Comparison of ENCODE assay signal across 34 cellular contexts in genomic region chr3:73259841-73260240, GRCh38.
"Had no signal": no experiment of that assay in that cellular context is flagged by ENCODE, and none has a peak within 500 bp of the region (broad histone marks: within the 10 kb centered on the region; RNA-seq: fewer than 3 reads in every experiment).

No MANE protein-coding gene starts in this region.

- H3K4me1 Mint-ChIP-seq: activated B cell treated with CpG ODN at 0.5 μM for 24 hours; activated naive CD8-positive, alpha-beta T cell treated with anti-CD3 and anti-CD28 coated beads for 36 hours; activated T-helper 17 cell treated with anti-CD3 and anti-CD28 coated beads, Interleukin-2, amount 50 U/mL, for 72 hours; T-cell; T-helper 17 cell had no signal

- H3K4me1 ChIP-seq: ascending aorta, Peyer's patch, SJSA1 had no signal

- H3K36me3 Mint-ChIP-seq: activated CD4-positive, alpha-beta memory T cell treated with anti-CD3 and anti-CD28 coated beads for 36 hours; activated naive CD8-positive, alpha-beta T cell treated with anti-CD3 and anti-CD28 coated beads for 36 hours; brain; T-cell had no signal

- H3K27me3 ChIP-seq: ascending aorta, MG63, Peyer's patch, SJSA1 had no signal

- ATAC-seq: activated T-cell treated with anti-CD3 and anti-CD28 coated beads, Interleukin-2, amount 50 U/mL, for 72 hours; activated T-helper 17 cell treated with anti-CD3 and anti-CD28 coated beads, Interleukin-2, amount 50 U/mL, for 72 hours; PC-3; SK-N-SH treated with all-trans-retinoic acid at 6 μM for 48 hours; T-cell; T-helper 17 cell had no signal

- H3K27ac ChIP-seq: ascending aorta, Peyer's patch, SJSA1, VCaP had no signal

- H3K36me3 ChIP-seq: ascending aorta, MG63, Peyer's patch, SJSA1 had no signal

- H3K4me3 ChIP-seq: ascending aorta, MG63, Peyer's patch, SJSA1 had no signal

- H3K9me3 Mint-ChIP-seq: activated B cell treated with CpG ODN at 0.5 μM for 24 hours; activated CD4-positive, alpha-beta memory T cell treated with anti-CD3 and anti-CD28 coated beads for 36 hours; activated naive CD8-positive, alpha-beta T cell treated with anti-CD3 and anti-CD28 coated beads for 36 hours; activated T-cell treated with anti-CD3 and anti-CD28 coated beads, Interleukin-2, amount 50 U/mL, for 72 hours had no signal

- H3K4me3 Mint-ChIP-seq: activated B cell treated with CpG ODN at 0.5 μM for 24 hours; activated CD4-positive, alpha-beta memory T cell treated with anti-CD3 and anti-CD28 coated beads for 36 hours; activated naive CD8-positive, alpha-beta T cell treated with anti-CD3 and anti-CD28 coated beads for 36 hours; activated T-cell treated with anti-CD3 and anti-CD28 coated beads, Interleukin-2, amount 50 U/mL, for 72 hours; activated T-helper 17 cell treated with anti-CD3 and anti-CD28 coated beads, Interleukin-2, amount 50 U/mL, for 72 hours; brain; T-cell; T-helper 17 cell had no signal

- H3K27ac Mint-ChIP-seq: activated B cell treated with CpG ODN at 0.5 μM for 24 hours; activated CD4-positive, alpha-beta memory T cell treated with anti-CD3 and anti-CD28 coated beads for 36 hours; activated naive CD8-positive, alpha-beta T cell treated with anti-CD3 and anti-CD28 coated beads for 36 hours; activated T-cell treated with anti-CD3 and anti-CD28 coated beads, Interleukin-2, amount 50 U/mL, for 72 hours; activated T-helper 17 cell treated with anti-CD3 and anti-CD28 coated beads, Interleukin-2, amount 50 U/mL, for 72 hours; brain; T-cell; T-helper 17 cell had no signal

- H3K9me3 ChIP-seq: ascending aorta, MG63, Peyer's patch, SJSA1 had no signal

- DNase-seq: activated B cell treated with CpG ODN at 0.5 μM for 24 hours; activated CD4-positive, alpha-beta memory T cell treated with anti-CD3 and anti-CD28 coated beads for 36 hours; activated CD4-positive, alpha-beta T cell treated with anti-CD3 and anti-CD28 coated beads for 4 hours; activated CD4-positive, alpha-beta T cell treated with anti-CD3 and anti-CD28 coated beads, Interleukin-2, amount 50 U/mL, for 1 hour; activated CD4-positive, CD25-positive, alpha-beta regulatory T cell treated with anti-CD3 and anti-CD28 coated beads, Interleukin-2, amount 50 U/mL, for 72 hours; activated CD8-positive, alpha-beta memory T cell treated with anti-CD3 and anti-CD28 coated beads, Interleukin-2, amount 50 U/mL, for 48 hours; activated effector memory CD4-positive, alpha-beta T cell treated with anti-CD3 and anti-CD28 coated beads, Interleukin-2, amount 50 U/mL, for 16 hours; activated naive CD4-positive, alpha-beta T cell; activated naive CD4-positive, alpha-beta T cell treated with anti-CD3 and anti-CD28 coated beads, Interleukin-2, amount 50 U/mL, for 16 hours; activated naive CD8-positive, alpha-beta T cell treated with anti-CD3 and anti-CD28 coated beads for 36 hours; activated T-cell treated with anti-CD3 and anti-CD28 coated beads, Interleukin-2, amount 50 U/mL, for 72 hours; amygdala; cerebellar nuclear complex; Karpas-422; MG63; NCI-H1048; NCI-H1105 treated with DMSO at 0.1 percent for 48 hours; NCI-H1436; NCI-H1694 treated with DMSO at 0.1 percent for 48 hours; NCI-H2029; NCI-H345; NCI-H524 treated with DMSO at 0.1 percent for 48 hours; PC-3; Peyer's patch; RPMI8226; SHP77 treated with DMSO at 0.1 percent for 48 hours; T-cell; T-helper 17 cell had no signal
